Comparison of ENCODE assay signal across 15 cellular contexts in the genomic region with DNA sequence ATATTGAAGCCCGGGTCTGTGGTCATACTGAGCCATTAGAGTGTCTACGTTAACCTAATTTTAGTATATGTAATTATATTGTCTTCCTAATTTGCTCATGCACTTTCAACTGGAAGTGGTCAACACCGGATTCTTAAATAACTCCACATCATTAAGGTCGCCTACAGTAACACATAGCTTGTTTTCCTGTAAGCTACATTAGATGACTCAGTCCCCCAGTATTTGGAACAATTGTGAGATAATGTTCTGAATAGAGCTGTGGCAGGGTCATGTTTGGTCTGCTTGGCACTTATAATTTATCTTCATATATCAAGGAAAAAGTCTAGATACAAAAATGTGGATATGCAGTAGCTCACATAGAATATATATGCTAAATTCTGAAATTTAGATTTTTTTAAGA.
DNase-seq lines count a peak whose midpoint lies in the region; ATAC-seq and TF ChIP-seq lines count a peak whose summit lies in the region.
"Had no signal": no experiment of that assay in that cellular context is flagged by ENCODE, and none has a peak within 500 bp of the region (broad histone marks: within the 10 kb centered on the region; RNA-seq: fewer than 3 reads in every experiment).

No MANE protein-coding gene starts in this region.

- no peaks in the 10 kb centered on the region for H3K9me3 ChIP-seq in SK-N-SH
- H3K9me3 ChIP-seq: BLaER1 treated with 17β-estradiol and CSF1 and Interleukin-3, amounts not matched to agents 10 nM and 100 nM; SJCRH30 had no signal

- no peak for TF ChIP-seq EP300 in SK-N-SH (IDR thresholded peaks at IDR 0.05; ENCODE audit: borderline replicate concordance in 1 of 2, low read depth in 1 of 2, low read length in 1 of 2)

- no peak overlapping the region for H3K9ac ChIP-seq in SK-N-SH
- H3K9ac ChIP-seq: BLaER1 treated with 17β-estradiol and CSF1 and Interleukin-3, amounts not matched to agents 10 nM and 100 nM had no signal

- H3F3A ChIP-seq in SK-N-SH (replicated peaks; ENCODE audit: insufficient read depth) = no peaks in the 10 kb centered on the region

- POLR2A ChIA-PET in SK-N-SH (lab: Yijun Ruan, JAX) (no interaction called here), RWPE1 (lab: Yijun Ruan, JAX; ENCODE audit: low non-redundant PET) (no interaction called here)

- no peak for TF ChIP-seq RAD21 in SK-N-SH (IDR thresholded peaks at IDR 0.05; ENCODE audit: low read length)

- H3K36me3 ChIP-seq in SK-N-SH (replicated peaks in 1 of 2; ENCODE audit: control insufficient read depth in 1 of 2, insufficient read depth in 2 of 2, low read length in 1 of 2) = no peaks in the 10 kb centered on the region
- H3K36me3 ChIP-seq: BLaER1 treated with 17β-estradiol and CSF1 and Interleukin-3, amounts not matched to agents 10 nM and 100 nM; SJCRH30 had no signal

- in situ Hi-C loops in KBM-7 (cut with MboI; ENCODE audit: low pct_unique_long_range_greater_than_20kb, low sequenced_read_pairs) = no loop called here

- no peak overlapping the region for H3K27ac Mint-ChIP-seq in activated naive CD4-positive, alpha-beta T cell treated with anti-CD3 and anti-CD28 coated beads for 36 hours
- H3K27ac Mint-ChIP-seq: H9 had no signal

- H3K27ac ChIP-seq in SK-N-SH (ENCODE audit: low read depth in 2 of 2, low read length in 1 of 2) = no peak overlapping the region
- no peak overlapping the region for H3K27ac ChIP-seq in RWPE1
- H3K27ac ChIP-seq: 22Rv1; BLaER1 treated with 17β-estradiol and CSF1 and Interleukin-3, amounts not matched to agents 10 nM and 100 nM; SJCRH30 had no signal

- H3K27me3 Mint-ChIP-seq in activated naive CD4-positive, alpha-beta T cell treated with anti-CD3 and anti-CD28 coated beads for 36 hours (ENCODE audit: low read depth) = no peaks in the 10 kb centered on the region

- no peaks in the 10 kb centered on the region for H3K9me2 ChIP-seq in SK-N-SH

- H3K4me3 Mint-ChIP-seq in activated naive CD4-positive, alpha-beta T cell treated with anti-CD3 and anti-CD28 coated beads for 36 hours = no peak overlapping the region
- H3K4me3 Mint-ChIP-seq: H9 had no signal

- 40% methylated on average over 4 of the region's 4 CpGs for WGBS in SK-N-SH (ENCODE audit: low lambda C conversion rate)

- H3K27me3 ChIP-seq in SK-N-SH (ENCODE audit: insufficient read depth) = no peaks in the 10 kb centered on the region
- H3K27me3 ChIP-seq: BLaER1 treated with 17β-estradiol and CSF1 and Interleukin-3, amounts not matched to agents 10 nM and 100 nM; SJCRH30 had no signal

- intact Hi-C loops in activated naive CD4-positive, alpha-beta T cell treated with anti-CD3 and anti-CD28 coated beads for 36 hours (cut with micrococcal nuclease) = no loop called here

- no peak overlapping the region for H3K4me2 ChIP-seq in SK-N-SH
- H3K4me2 ChIP-seq: BLaER1 treated with 17β-estradiol and CSF1 and Interleukin-3, amounts not matched to agents 10 nM and 100 nM had no signal

- H3K9me3 Mint-ChIP-seq in activated naive CD4-positive, alpha-beta T cell treated with anti-CD3 and anti-CD28 coated beads for 36 hours = no peaks in the 10 kb centered on the region
- H3K9me3 Mint-ChIP-seq: H9 had no signal

- DNase-seq in SK-N-SH (no peak), RWPE1 (ENCODE audit: low spot score) (peak; percentile 42), epithelial cell of esophagus (ENCODE audit: low read depth) (peak; percentile 65), retinal pigment epithelial cell (ENCODE audit: low read depth) (peak; percentile 78), KBM-7 (no peak)
- no peak for DNase-seq in activated naive CD4-positive, alpha-beta T cell treated with anti-CD3 and anti-CD28 coated beads for 36 hours
- DNase-seq in stimulated activated CD4-positive, alpha-beta T cell treated with anti-CD3 and anti-CD28 coated beads, Interleukin-4, amount 100 ng/mL, for 4 hours = no peak
- DNase-seq: H9, NCI-H187 treated with DMSO at 0.1 percent for 48 hours, NCI-H2171, NCI-H510A treated with DMSO at 0.1 percent for 48 hours had no signal

- no peaks in the 10 kb centered on the region for H4K20me1 ChIP-seq in SK-N-SH (ENCODE audit: insufficient read depth)
- H4K20me1 ChIP-seq: BLaER1 treated with 17β-estradiol and CSF1 and Interleukin-3, amounts not matched to agents 10 nM and 100 nM had no signal

- CTCF ChIA-PET in SK-N-SH (lab: Yijun Ruan, JAX) (no interaction called here), RWPE1 (lab: Yijun Ruan, JAX) (interaction anchor here (1.2 kb wide), 1 partner anchor 32 kb away, joined by 3 read pairs; no protein-coding TSS in a partner anchor)
- CTCF ChIA-PET in activated naive CD4-positive, alpha-beta T cell treated with anti-CD3 and anti-CD28 coated beads for 36 hours (lab: Charles Lee) = no interaction called here

- H3K36me3 Mint-ChIP-seq in activated naive CD4-positive, alpha-beta T cell treated with anti-CD3 and anti-CD28 coated beads for 36 hours (ENCODE audit: low read depth) = no peaks in the 10 kb centered on the region

- H3K4me3 ChIP-seq in SK-N-SH (ENCODE audit: low read depth in 2 of 2, low read length in 1 of 2) (no peak overlapping the region), epithelial cell of esophagus (ENCODE audit: low read length) (no peak overlapping the region), retinal pigment epithelial cell (ENCODE audit: low read length) (no peak overlapping the region)
- H3K4me3 ChIP-seq: BLaER1 treated with 17β-estradiol and CSF1 and Interleukin-3, amounts not matched to agents 10 nM and 100 nM; SJCRH30 had no signal

- ATAC-seq in SK-N-SH treated with all-trans-retinoic acid at 6 μM for 48 hours = peak; percentile 77

- no peaks in the 10 kb centered on the region; a peak in 2 of 4 replicates for H3K4me1 ChIP-seq in SK-N-SH (ENCODE audit: control insufficient read depth in 1 of 2, insufficient read depth in 2 of 2, low read depth in 1 of 2, low read length in 1 of 2)

- H2AFZ ChIP-seq in SK-N-SH (ENCODE audit: low read depth) = no peak overlapping the region

- H3K4me1 Mint-ChIP-seq in activated naive CD4-positive, alpha-beta T cell treated with anti-CD3 and anti-CD28 coated beads for 36 hours (ENCODE audit: low read depth) = no peaks in the 10 kb centered on the region

- TF ChIP-seq CTCF in SK-N-SH (IDR thresholded peaks at IDR 0.05) (no peak), RWPE1 (conservative IDR thresholded peaks at IDR 0.05; ENCODE audit: low read depth) (no peak), epithelial cell of esophagus (IDR thresholded peaks at IDR 0.05; ENCODE audit: insufficient read depth, low read depth, low read length, missing control alignments) (no peak), retinal pigment epithelial cell (conservative IDR thresholded peaks at IDR 0.05; ENCODE audit: low read depth, low read length) (no peak)

- no peaks in the 10 kb centered on the region for H3K79me2 ChIP-seq in SK-N-SH (ENCODE audit: insufficient read depth)

TF ChIP-seq in SK-N-SH treated with all-trans-retinoic acid at 6 μM for 48 hours, 23 proteins besides CTCF, POLR2A, EP300 and RAD21:
- TF ChIP-seq ISL1 (CRISPR knock-in tag; IDR thresholded peaks at IDR 0.05) (peak; percentile 87), CSDC2 (CRISPR knock-in tag; IDR thresholded peaks at IDR 0.05) (0 out of 2 replicates have a peak, but pooled peaks have one; percentile 34), ESRRG (CRISPR knock-in tag; IDR thresholded peaks at IDR 0.05) (no peak)

TF ChIP-seq in SK-N-SH, 30 proteins besides CTCF, POLR2A, EP300 and RAD21:
- TF ChIP-seq, protein P1, sequence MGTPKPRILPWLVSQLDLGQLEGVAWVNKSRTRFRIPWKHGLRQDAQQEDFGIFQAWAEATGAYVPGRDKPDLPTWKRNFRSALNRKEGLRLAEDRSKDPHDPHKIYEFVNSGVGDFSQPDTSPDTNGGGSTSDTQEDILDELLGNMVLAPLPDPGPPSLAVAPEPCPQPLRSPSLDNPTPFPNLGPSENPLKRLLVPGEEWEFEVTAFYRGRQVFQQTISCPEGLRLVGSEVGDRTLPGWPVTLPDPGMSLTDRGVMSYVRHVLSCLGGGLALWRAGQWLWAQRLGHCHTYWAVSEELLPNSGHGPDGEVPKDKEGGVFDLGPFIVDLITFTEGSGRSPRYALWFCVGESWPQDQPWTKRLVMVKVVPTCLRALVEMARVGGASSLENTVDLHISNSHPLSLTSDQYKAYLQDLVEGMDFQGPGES (IDR thresholded peaks at IDR 0.05; ENCODE audit: low read depth, low read length) = no peak
- no peak for TF ChIP-seq NFIC (IDR thresholded peaks at IDR 0.05; ENCODE audit: borderline replicate concordance)
- no peak for TF ChIP-seq CHD2 (IDR thresholded peaks at IDR 0.05; ENCODE audit: low read length, partially characterized antibody)
- no peak for TF ChIP-seq SIN3A (IDR thresholded peaks at IDR 0.05; ENCODE audit: borderline replicate concordance, low read depth, low read length)
- TF ChIP-seq FOXM1 (IDR thresholded peaks at IDR 0.05; ENCODE audit: low read depth) = no peak
- no peak for TF ChIP-seq SMC3 (IDR thresholded peaks at IDR 0.05; ENCODE audit: low read depth, low read length)
- TF ChIP-seq, protein P2, sequence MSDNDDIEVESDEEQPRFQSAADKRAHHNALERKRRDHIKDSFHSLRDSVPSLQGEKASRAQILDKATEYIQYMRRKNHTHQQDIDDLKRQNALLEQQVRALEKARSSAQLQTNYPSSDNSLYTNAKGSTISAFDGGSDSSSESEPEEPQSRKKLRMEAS (IDR thresholded peaks at IDR 0.05; ENCODE audit: low read depth) = no peak
- TF ChIP-seq TAF1 (IDR thresholded peaks at IDR 0.05; ENCODE audit: borderline replicate concordance, low read depth, low read length) = no peak
- TF ChIP-seq YY1 (IDR thresholded peaks at IDR 0.05; ENCODE audit: low read depth) = no peak
- TF ChIP-seq NRF1 (IDR thresholded peaks at IDR 0.05; ENCODE audit: low read depth, low read length) = no peak
- TF ChIP-seq EZH2phosphoT487 (IDR thresholded peaks at IDR 0.05; ENCODE audit: borderline replicate concordance, low read depth) = no peak
TF ChIP-seq in SK-N-SH: peak in this region for 0.

Comparison
In these comparisons a context has a peak if more than half of its experiments do, and no peak if none do; other contexts are left out.
1. DNase-seq: peak in RWPE1 (single experiment), epithelial cell of esophagus (single experiment) and retinal pigment epithelial cell (single experiment); none in SK-N-SH (single experiment), activated naive CD4-positive, alpha-beta T cell treated with anti-CD3 and anti-CD28 coated beads for 36 hours (single experiment), stimulated activated CD4-positive, alpha-beta T cell treated with anti-CD3 and anti-CD28 coated beads, Interleukin-4, amount 100 ng/mL, for 4 hours (0 of 2) and KBM-7 (single experiment).